29 cellular contexts compared by ENCODE assay signal in genomic region chr10:22310928-22311327, GRCh38. TPM values are rescaled to one million over a fixed set of nuclear protein-coding genes. Genes with fewer than 3 reads are reported as not detected.
"Had no signal": no experiment of that assay in that cellular context is flagged by ENCODE, and none has a peak within 500 bp of the region (broad histone marks: within the 10 kb centered on the region; RNA-seq: fewer than 3 reads in every experiment).

No MANE protein-coding gene starts in this region.

- H3K36me3 Mint-ChIP-seq: brain, naive B cell had no signal

- H3K4me3 Mint-ChIP-seq: brain; dendritic cell treated with granulocyte-macrophage colony-stimulating factor and Interleukin-4, amounts not matched to agents 40 ng/mL and 50 ng/mL, for 4 days; naive B cell; neural crest cell had no signal

- H3K9me3 Mint-ChIP-seq: dendritic cell treated with granulocyte-macrophage colony-stimulating factor and Interleukin-4, amounts not matched to agents 40 ng/mL and 50 ng/mL, for 4 days; naive B cell; neural crest cell had no signal

- H3K36me3 ChIP-seq: lower lobe of right lung, uterus had no signal

- H3K27me3 Mint-ChIP-seq: dendritic cell treated with granulocyte-macrophage colony-stimulating factor and Interleukin-4, amounts not matched to agents 40 ng/mL and 50 ng/mL, for 4 days had no signal

- H3K4me3 ChIP-seq: lower lobe of right lung, testis, uterus had no signal

- H3K4me1 ChIP-seq: testis had no signal

- DNase-seq: activated CD4-positive, alpha-beta T cell treated with anti-CD3 and anti-CD28 coated beads for 1 hour; activated CD4-positive, alpha-beta T cell treated with anti-CD3 and anti-CD28 coated beads, Interleukin-2, amount 50 U/mL, for 4 hours; activated CD8-positive, alpha-beta memory T cell treated with anti-CD3 and anti-CD28 coated beads for 24 hours; activated CD8-positive, alpha-beta memory T cell treated with anti-CD3 and anti-CD28 coated beads, Interleukin-2, amount 50 U/mL, for 48 hours; activated gamma-delta T cell; activated T-cell treated with anti-CD3 and anti-CD28 coated beads, Interleukin-2, amount 50 U/mL, for 48 hours; aorta; effector CD4-positive, alpha-beta T cell; foreskin fibroblast; kidney; lower lobe of right lung; naive B cell; stimulated activated CD4-positive, alpha-beta T cell treated with anti-CD3 and anti-CD28 coated beads, Interleukin-2, amount 100 ng/mL, for 48 hours; stimulated activated CD8-positive, alpha-beta memory T cell treated with anti-CD3 and anti-CD28 coated beads, Interleukin-4, amount 100 ng/mL, for 48 hours; stimulated activated naive CD4-positive, alpha-beta T cell; testis; trophoblast cell; uterus had no signal

- H3K27ac ChIP-seq: lower lobe of right lung, testis, uterus had no signal

- H3K27me3 ChIP-seq: testis had no signal

- ATAC-seq: activated naive CD4-positive, alpha-beta T cell treated with anti-CD3 and anti-CD28 coated beads, Interleukin-2, amount 50 U/mL, for 72 hours; lower lobe of right lung had no signal

- H3K27ac Mint-ChIP-seq: activated naive CD4-positive, alpha-beta T cell treated with anti-CD3 and anti-CD28 coated beads, Interleukin-2, amount 50 U/mL, for 72 hours; brain; dendritic cell treated with granulocyte-macrophage colony-stimulating factor and Interleukin-4, amounts not matched to agents 40 ng/mL and 50 ng/mL, for 4 days; naive B cell; progenitor cell of endocrine pancreas had no signal

RNA-seq across cellular contexts. Expression of gene SPAG6, which starts 34.4 kb away (rescaled TPM):
- total RNA-seq: cardiac septum, chondrocyte, epithelial cell of proximal tubule, fibroblast of lung, glomerular endothelial cell, omental fat pad had no signal
